In genomic region chr1:9239622-9240401, GRCh38 we compare ENCODE assay signal across 8 cellular contexts. TPM values are rescaled to one million over a fixed set of nuclear protein-coding genes. Genes with fewer than 3 reads are reported as not detected.
DNase-seq lines count a peak whose midpoint lies in the region; ATAC-seq and TF ChIP-seq lines count a peak whose summit lies in the region.

No MANE protein-coding gene starts in this region.

- ATAC-seq in CD4-positive, alpha-beta T cell (ENCODE audit: poor library complexity): peak; percentile 55
- ATAC-seq in HG02970 (IDR thresholded peaks at IDR 0.05; ENCODE audit: low FRiP score, unreplicated experiment): no peak
- no peak for ATAC-seq in GM18858 (IDR thresholded peaks at IDR 0.05; ENCODE audit: unreplicated experiment)

- H3K27ac Mint-ChIP-seq in CD4-positive, alpha-beta T cell: peak overlapping the region; percentile 72

- H3K27me3 Mint-ChIP-seq in CD4-positive, alpha-beta T cell: no peaks in the 10 kb centered on the region

- CTCF ChIA-PET in CD4-positive, alpha-beta T cell (lab: Charles Lee): no interaction called here

- H3K4me3 ChIP-seq in fibroblast of mammary gland (ENCODE audit: control insufficient read depth, low read depth, low read length): peak overlapping the region; percentile 26

- H3K27ac ChIP-seq in CD4-positive, alpha-beta T cell (ENCODE audit: low read depth, low read length): no peak overlapping the region

- peak; percentile 12 to 53 (median 24) for DNase-seq in CD4-positive, alpha-beta T cell
- DNase-seq in HuH-7.5 (ENCODE audit: low spot score) (peak; percentile 55), fibroblast of mammary gland (ENCODE audit: low read depth) (peak; percentile 95), posterior vena cava (ENCODE audit: low spot score) (peak; percentile 88), NCI-H526 treated with DMSO at 0.1 percent for 48 hours (lab: John Stamatoyannopoulos, UW) (no peak)
- peak; percentile 12 to 15 for DNase-seq in activated CD8-positive, alpha-beta memory T cell treated with anti-CD3 and anti-CD28 coated beads for 4 hours (ENCODE audit: low read depth in 2 of 2)

- POLR2A ChIA-PET in CD4-positive, alpha-beta T cell (lab: Charles Lee): no interaction called here

- H3K9me3 Mint-ChIP-seq in CD4-positive, alpha-beta T cell: no peaks in the 10 kb centered on the region

- peaks cover 56% of the 10 kb centered on the region for H3K4me1 Mint-ChIP-seq in CD4-positive, alpha-beta T cell (ENCODE audit: low read depth)

- intact Hi-C loops in CD4-positive, alpha-beta T cell (cut with DNase I, micrococcal nuclease): loop anchor here in 1 of 2 experiments (5.0 to 10.0 kb wide), 5 partner anchors 52 to 1235 kb away; partner anchors contain the start of genes DFFA, PEX14, RERE and SPSB1
- intact Hi-C loops in posterior vena cava (cut with DNase I): no loop called here

- no peaks in the 10 kb centered on the region for H3K27me3 ChIP-seq in CD4-positive, alpha-beta T cell (ENCODE audit: control insufficient read depth, insufficient read depth, low read length)

- no peaks in the 10 kb centered on the region for H3K9me3 ChIP-seq in CD4-positive, alpha-beta T cell (ENCODE audit: control insufficient read depth, low read length)

- peak overlapping the region; percentile 80 for H3K4me3 Mint-ChIP-seq in CD4-positive, alpha-beta T cell

- peaks cover 4% of the 10 kb centered on the region for H3K36me3 Mint-ChIP-seq in CD4-positive, alpha-beta T cell (ENCODE audit: low read depth)

- no peak for TF ChIP-seq CTCF in CD4-positive, alpha-beta T cell (IDR thresholded peaks at IDR 0.05)
- TF ChIP-seq CTCF in fibroblast of mammary gland (conservative IDR thresholded peaks at IDR 0.05; ENCODE audit: control insufficient read depth, insufficient read depth, low read depth, low read length): no peak

RNA-seq across cellular contexts. Expression of gene H6PD, which starts 5.2 kb away (rescaled TPM):
- total RNA-seq in CD4-positive, alpha-beta T cell: 10 to 100 TPM; 13.6 to 13.9 TPM
- total RNA-seq in posterior vena cava: 10 to 100 TPM; 56.0 to 59.6 TPM

RNA-seq across cellular contexts. Expression of gene SPSB1, which starts 52.9 kb away (rescaled TPM):
- total RNA-seq in CD4-positive, alpha-beta T cell: 1 to 10 TPM; 1.9 to 2.3 TPM
- 10 to 100 TPM; 30.9 to 48.0 TPM for total RNA-seq in posterior vena cava

Comparison
In these comparisons a context has a peak if more than half of its experiments do, and no peak if none do; other contexts are left out.
1. RNA of gene SPSB1, which starts 52.9 kb away (total RNA-seq): 30.9 to 48.0 TPM in posterior vena cava; 1.9 to 2.3 TPM in CD4-positive, alpha-beta T cell; every median in the first group is over 4 times any median in the second.